In genomic region chr16:88442435-88442810, GRCh38 we compare ENCODE assay signal across 12 cellular contexts. TPM values are rescaled to one million over a fixed set of nuclear protein-coding genes. Genes with fewer than 3 reads are reported as not detected.
A peak's percentile ranks its signal among the peaks of the same experiment; 100 is the strongest.
DNase-seq lines count a peak whose midpoint lies in the region; ATAC-seq and TF ChIP-seq lines count a peak whose summit lies in the region.
"Had no signal": no experiment of that assay in that cellular context is flagged by ENCODE, and none has a peak within 500 bp of the region (broad histone marks: within the 10 kb centered on the region; RNA-seq: fewer than 3 reads in every experiment).

No MANE protein-coding gene starts in this region.

- no peak for TF ChIP-seq CTCF in DND-41 (IDR thresholded peaks at IDR 0.05; ENCODE audit: borderline replicate concordance, extremely low read depth, low read length, poor library complexity, severe bottlenecking)
- no peak for TF ChIP-seq CTCF in type B pancreatic cell (conservative IDR thresholded peaks at IDR 0.05)

- no peaks in the 10 kb centered on the region for H3K9me3 Mint-ChIP-seq in type B pancreatic cell
- H3K9me3 Mint-ChIP-seq: T-cell had no signal

- no peak for DNase-seq in DND-41
- DNase-seq in NT2/D1 (ENCODE audit: low read depth, low spot score): no peak
- no peak for DNase-seq in type B pancreatic cell (ENCODE audit: extremely low spot score, unreplicated experiment)
- DNase-seq in activated CD4-positive, alpha-beta T cell treated with anti-CD3 and anti-CD28 coated beads, Interleukin-2, amount 50 U/mL, for 1 hour: no peak
- DNase-seq: NCI-H1694 had no signal

- H3K27ac Mint-ChIP-seq in type B pancreatic cell: no peak overlapping the region
- H3K27ac Mint-ChIP-seq: T-cell had no signal

- H3K79me2 ChIP-seq in DND-41 (ENCODE audit: insufficient read depth, low read length): no peaks in the 10 kb centered on the region

- H3K4me3 Mint-ChIP-seq in type B pancreatic cell: no peak overlapping the region
- H3K4me3 Mint-ChIP-seq: T-cell had no signal

- H3K27ac ChIP-seq in BLaER1: no peak overlapping the region
- H3K27ac ChIP-seq in DND-41 (ENCODE audit: low read length): no peak overlapping the region
- H3K27ac ChIP-seq: C4-2B, SK-N-MC had no signal

- H3K4me1 ChIP-seq in BLaER1: peaks cover 23% of the 10 kb centered on the region
- peaks cover 5% of the 10 kb centered on the region; the same call in 1 of the 2 replicates for H3K4me1 ChIP-seq in DND-41 (ENCODE audit: insufficient read depth, low read length)
- H3K4me1 ChIP-seq in NT2/D1 (ENCODE audit: insufficient read depth, insufficient read length): peaks cover 17% of the 10 kb centered on the region
- no peaks in the 10 kb centered on the region for H3K4me1 ChIP-seq in iPS-15b (ENCODE audit: control insufficient read depth, insufficient read depth, low read length)

- peaks cover 15% of the 10 kb centered on the region; the same call in 1 of the 2 replicates for H3K36me3 ChIP-seq in BLaER1
- no peaks in the 10 kb centered on the region for H3K36me3 ChIP-seq in DND-41 (ENCODE audit: insufficient read depth, low read length)
- H3K36me3 ChIP-seq in NT2/D1 (ENCODE audit: insufficient read depth, insufficient read length, low read length): peaks cover 18% of the 10 kb centered on the region
- H3K36me3 ChIP-seq in iPS-15b (ENCODE audit: control insufficient read depth, insufficient read depth, low read length): no peaks in the 10 kb centered on the region

- H3K27me3 Mint-ChIP-seq in type B pancreatic cell: no peaks in the 10 kb centered on the region
- H3K27me3 Mint-ChIP-seq: T-cell had no signal

- ATAC-seq in DND-41 (ENCODE audit: insufficient read depth, low read depth): peak; percentile 5; the same call in 1 of the 3 replicates
- no peak for ATAC-seq in esophagus mucosa

- peak overlapping the region; percentile 66 for H3K4me2 ChIP-seq in BLaER1
- no peak overlapping the region for H3K4me2 ChIP-seq in DND-41 (ENCODE audit: insufficient read depth, low read length)

- H3K4me3 ChIP-seq in BLaER1 (no peak overlapping the region), DND-41 (ENCODE audit: low read depth in 1 of 2, low read length in 2 of 2) (no peak overlapping the region), NT2/D1 (ENCODE audit: insufficient read length, low read depth) (no peak overlapping the region), iPS-15b (ENCODE audit: low read depth, low read length) (no peak overlapping the region)
- H3K4me3 ChIP-seq: GM12878, SK-N-MC had no signal

- no peaks in the 10 kb centered on the region for H3K36me3 Mint-ChIP-seq in type B pancreatic cell
- H3K36me3 Mint-ChIP-seq: T-cell had no signal

- peaks cover 8% of the 10 kb centered on the region; the same call in 1 of the 2 replicates for H4K20me1 ChIP-seq in BLaER1
- H4K20me1 ChIP-seq in DND-41 (ENCODE audit: insufficient read depth, low read length): peaks cover 22% of the 10 kb centered on the region

- no peak overlapping the region for H3K9ac ChIP-seq in BLaER1
- no peak overlapping the region for H3K9ac ChIP-seq in DND-41 (ENCODE audit: low read depth, low read length)
- H3K9ac ChIP-seq in NT2/D1 (ENCODE audit: insufficient read length, low read depth): peak overlapping the region; percentile 74
- peak overlapping the region; percentile 16 for H3K9ac ChIP-seq in iPS-15b (ENCODE audit: low read depth, low read length)

- H3K27me3 ChIP-seq in BLaER1 (no peaks in the 10 kb centered on the region), DND-41 (ENCODE audit: insufficient read depth, low read length, poor library complexity) (no peaks in the 10 kb centered on the region), NT2/D1 (ENCODE audit: insufficient read depth, insufficient read length) (peaks cover 23% of the 10 kb centered on the region), iPS-15b (ENCODE audit: control insufficient read depth, insufficient read depth, low read length) (no peaks in the 10 kb centered on the region)

- no peaks in the 10 kb centered on the region for H3K9me3 ChIP-seq in BLaER1
- H3K9me3 ChIP-seq in DND-41 (ENCODE audit: insufficient read depth, low read length, severe bottlenecking): no peaks in the 10 kb centered on the region
- H3K9me3 ChIP-seq in NT2/D1 (ENCODE audit: insufficient read depth, low read length): no peaks in the 10 kb centered on the region
- no peaks in the 10 kb centered on the region for H3K9me3 ChIP-seq in iPS-15b (ENCODE audit: control insufficient read depth, insufficient read depth, low read length)

- H2AFZ ChIP-seq in DND-41 (ENCODE audit: low read depth, low read length): no peak overlapping the region

- H3K4me1 Mint-ChIP-seq in type B pancreatic cell (ENCODE audit: unreplicated experiment): no peaks in the 10 kb centered on the region

RNA-seq across cellular contexts. Expression of gene ZFPM1, which starts 10.7 kb away (rescaled TPM):
- total RNA-seq in type B pancreatic cell (ENCODE audit: low replicate concordance): 24.0 and 26.7 TPM in 2 replicates
- 3.2 TPM for total RNA-seq in esophagus mucosa

RNA-seq across cellular contexts. Expression of gene ZNF469, which starts 59.7 kb away (rescaled TPM):
- total RNA-seq in type B pancreatic cell (ENCODE audit: low replicate concordance) (0.43 and 1.5 TPM in 2 replicates), esophagus mucosa (0.24 TPM)

Comparison
In these comparisons a context has a peak if more than half of its experiments do, and no peak if none do; other contexts are left out.
1. H3K9ac ChIP-seq: peak in NT2/D1 (single experiment) and iPS-15b (single experiment); none in BLaER1 (single experiment) and DND-41 (single experiment).